20 cellular contexts compared by ENCODE assay signal in the genomic region with DNA sequence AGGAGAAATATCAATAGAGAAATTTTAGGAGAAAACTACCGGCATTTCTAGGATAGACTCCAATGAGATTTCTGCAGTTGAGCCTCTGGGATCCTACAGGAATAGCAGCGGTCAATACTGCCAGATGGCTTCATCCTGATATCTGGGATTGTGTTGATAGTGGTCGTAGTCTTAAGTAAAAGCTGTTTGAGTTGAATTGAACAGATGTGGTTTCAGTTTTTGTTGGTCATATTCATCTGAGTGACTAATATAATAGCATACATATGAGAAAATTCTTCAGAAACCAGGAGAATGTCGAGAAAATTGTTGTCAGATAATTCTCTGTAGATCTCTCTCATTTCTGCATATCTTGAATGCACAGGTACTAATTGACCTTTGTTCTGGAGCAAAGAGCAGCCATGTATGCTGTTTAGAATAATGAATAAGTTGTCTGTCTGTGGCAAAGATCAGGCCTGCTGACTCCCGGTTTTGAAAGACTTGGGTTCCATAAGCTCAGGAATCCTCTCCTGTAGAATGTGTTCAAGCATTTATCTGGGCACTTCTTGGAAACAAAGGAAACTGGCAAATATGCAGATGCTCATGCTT.
DNase-seq lines count a peak whose midpoint lies in the region; ATAC-seq and TF ChIP-seq lines count a peak whose summit lies in the region.
"Had no signal": no experiment of that assay in that cellular context is flagged by ENCODE, and none has a peak within 500 bp of the region (broad histone marks: within the 10 kb centered on the region; RNA-seq: fewer than 3 reads in every experiment).

No MANE protein-coding gene starts in this region.

- no peak for ATAC-seq in HG02623 (IDR thresholded peaks at IDR 0.05; ENCODE audit: unreplicated experiment)
- ATAC-seq: naive thymus-derived CD8-positive, alpha-beta T cell; stimulated activated naive B cell treated with anti-CD40 and anti-IgM and Interleukin-4, amounts not matched to agents 10 μg/mL and 1 μg/mL and 100 μg/mL, for 72 hours had no signal

- no peak overlapping the region for H2BK12ac ChIP-seq in trophoblast cell (ENCODE audit: low read length)

- H3K27me3 ChIP-seq in trophoblast cell (ENCODE audit: insufficient read depth, low read length), result no peaks in the 10 kb centered on the region
- H3K27me3 ChIP-seq: Peyer's patch, SJSA1, suprapubic skin had no signal

- H3K9me3 ChIP-seq in trophoblast cell (ENCODE audit: insufficient read depth, low read depth, low read length), result peaks cover 1% of the 10 kb centered on the region
- H3K9me3 ChIP-seq: Peyer's patch, SJSA1, suprapubic skin had no signal

- H3K9ac ChIP-seq in trophoblast cell (ENCODE audit: low read length), result no peak overlapping the region

- H3K18ac ChIP-seq in trophoblast cell (ENCODE audit: low read length), result no peak overlapping the region

- H3K79me1 ChIP-seq in trophoblast cell (ENCODE audit: low read length), result peaks cover 4% of the 10 kb centered on the region

- no peak overlapping the region for H4K12ac ChIP-seq in trophoblast cell (ENCODE audit: low read depth, low read length)

- H4K8ac ChIP-seq in trophoblast cell (ENCODE audit: low read depth, low read length), result no peak overlapping the region

- no peak overlapping the region for H3K14ac ChIP-seq in trophoblast cell (ENCODE audit: low read length)

- H2BK120ac ChIP-seq in trophoblast cell (ENCODE audit: insufficient read depth, low read length, poor library complexity), result no peak overlapping the region

- H3K27ac ChIP-seq in trophoblast cell (ENCODE audit: low read depth, low read length), result no peak overlapping the region
- H3K27ac ChIP-seq: C4-2B, Peyer's patch, SJSA1, suprapubic skin had no signal

- no peak overlapping the region for H2AK5ac ChIP-seq in trophoblast cell (ENCODE audit: low read length)

- no peaks in the 10 kb centered on the region for H3K79me2 ChIP-seq in trophoblast cell (ENCODE audit: control insufficient read depth, insufficient read depth, low read length, poor library complexity)

- H2AFZ ChIP-seq in trophoblast cell (ENCODE audit: insufficient read depth, low read length, poor library complexity), result no peak overlapping the region

- WGBS in trophoblast cell (ENCODE audit: extremely low coverage, insufficient coverage, insufficient read length), result no CpG with 5 or more reads among the region's 5 CpGs

- H3K4me2 ChIP-seq in trophoblast cell (ENCODE audit: low read length), result no peak overlapping the region

- TF ChIP-seq CTCF in fibroblast of mammary gland (conservative IDR thresholded peaks at IDR 0.05; ENCODE audit: control insufficient read depth, insufficient read depth, low read depth, low read length), result no peak

- H3K36me3 ChIP-seq in trophoblast cell (ENCODE audit: control insufficient read depth in 1 of 2, insufficient read depth in 2 of 2, low read length in 2 of 2), result no peaks in the 10 kb centered on the region
- H3K36me3 ChIP-seq: Peyer's patch, SJSA1, suprapubic skin had no signal

- H2BK5ac ChIP-seq in trophoblast cell (ENCODE audit: low read depth, low read length, poor library complexity), result no peak overlapping the region

- H3K23ac ChIP-seq in trophoblast cell (ENCODE audit: low read length), result no peak overlapping the region

- H4K91ac ChIP-seq in trophoblast cell (ENCODE audit: low read depth, low read length), result no peak overlapping the region

- DNase-seq in EL, result peak; percentile 35
- peak; percentile 42 for DNase-seq in NCI-H82 (lab: John Stamatoyannopoulos, UW)
- DNase-seq in fibroblast of mammary gland (ENCODE audit: low read depth), result peak; percentile 81
- DNase-seq in trophoblast cell, result peak; percentile 51 to 77
- no peak for DNase-seq in NCI-H1694 treated with DMSO at 0.1 percent for 48 hours (lab: John Stamatoyannopoulos, UW)
- no peak for DNase-seq in activated CD4-positive, alpha-beta T cell treated with anti-CD3 and anti-CD28 coated beads for 4 hours
- DNase-seq: activated CD8-positive, alpha-beta memory T cell treated with anti-CD3 and anti-CD28 coated beads for 24 hours; activated naive CD4-positive, alpha-beta T cell; activated T-cell treated with anti-CD3 and anti-CD28 coated beads, Interleukin-2, amount 50 U/mL, for 48 hours; caudate nucleus; naive thymus-derived CD8-positive, alpha-beta T cell; NCI-H1417; NCI-H510A treated with DMSO at 0.1 percent for 48 hours; Peyer's patch; stimulated activated CD4-positive, alpha-beta T cell treated with anti-CD3 and anti-CD28 coated beads, Interleukin-4, amount 100 ng/mL, for 1 hour; stimulated activated naive B cell treated with anti-CD40 and anti-IgM and Interleukin-4, amounts not matched to agents 10 μg/mL and 1 μg/mL and 100 μg/mL, for 72 hours had no signal

- no peak overlapping the region for H3K4ac ChIP-seq in trophoblast cell (ENCODE audit: low read depth, low read length)

- peaks cover 4 to 5% of the 10 kb centered on the region in 2 experiments for H3K4me1 ChIP-seq in trophoblast cell (ENCODE audit: control insufficient read depth in 1 of 2, insufficient read depth in 2 of 2, low read length in 2 of 2)
- H3K4me1 ChIP-seq: Peyer's patch, suprapubic skin had no signal

- H3K4me3 ChIP-seq in fibroblast of mammary gland (ENCODE audit: control insufficient read depth, low read depth, low read length), result no peak overlapping the region
- H3K4me3 ChIP-seq in trophoblast cell (ENCODE audit: low read depth, low read length), result no peak overlapping the region
- H3K4me3 ChIP-seq: Peyer's patch, SJSA1, suprapubic skin had no signal

Comparison
In these comparisons a context has a peak if more than half of its experiments do, and no peak if none do; other contexts are left out.
1. DNase-seq: peak in EL (single experiment), NCI-H82 (single experiment), fibroblast of mammary gland (single experiment) and trophoblast cell (2 of 2); none in NCI-H1694 treated with DMSO at 0.1 percent for 48 hours (single experiment) and activated CD4-positive, alpha-beta T cell treated with anti-CD3 and anti-CD28 coated beads for 4 hours (0 of 2).